8 cellular contexts compared by ENCODE assay signal in the genomic region with DNA sequence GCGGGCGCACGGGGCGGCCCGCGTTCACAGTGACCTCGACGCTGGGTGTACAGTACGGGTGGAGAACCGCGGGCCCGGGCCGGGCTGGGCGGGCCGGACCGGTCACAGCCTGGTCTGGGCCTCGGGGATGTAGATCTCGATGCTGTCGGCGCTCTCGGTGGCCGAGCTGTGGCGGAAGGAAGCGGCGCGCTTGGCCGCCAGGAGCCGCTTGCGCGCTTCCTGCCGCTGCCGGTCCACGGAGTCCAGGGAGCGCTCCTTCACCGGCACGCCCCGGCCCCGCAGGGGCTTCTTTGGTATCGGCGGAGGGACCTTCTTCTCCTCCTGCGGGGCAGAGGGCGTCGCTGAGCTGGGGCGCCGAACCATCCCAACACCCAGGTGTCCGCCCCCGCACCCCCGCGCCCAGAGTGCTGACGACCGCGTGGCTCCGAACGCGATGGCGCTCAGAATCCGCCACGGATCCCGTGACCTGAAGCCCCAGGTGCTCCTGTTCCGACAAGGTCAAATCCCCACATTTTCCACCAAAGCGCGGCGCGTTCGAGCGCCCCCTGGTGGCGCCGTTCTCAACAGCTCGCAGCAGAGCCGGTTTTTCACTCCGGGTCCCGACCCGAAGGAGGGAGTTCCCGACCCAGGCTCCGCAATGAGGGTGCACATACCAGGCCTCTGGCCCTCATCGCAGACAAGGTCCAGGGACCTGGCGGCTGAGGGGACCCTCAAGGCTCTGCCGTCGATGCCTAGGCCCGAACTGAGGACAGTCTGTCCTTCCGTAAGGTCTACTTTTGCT. TPM values are rescaled to one million over a fixed set of nuclear protein-coding genes. Genes with fewer than 3 reads are reported as not detected.
DNase-seq lines count a peak whose midpoint lies in the region; ATAC-seq, FAIRE-seq and TF ChIP-seq lines count a peak whose summit lies in the region.

No MANE protein-coding gene starts in this region.

- no peaks in the 10 kb centered on the region for H4K20me1 ChIP-seq in H9 (ENCODE audit: control insufficient read depth, insufficient read depth, insufficient read length)

- H4K8ac ChIP-seq in H9 (replicated peaks; ENCODE audit: insufficient read length, low read depth, low read length) = no peak overlapping the region

- no peak overlapping the region for H2BK5ac ChIP-seq in H9 (ENCODE audit: insufficient read length, low read length)

- H2AK5ac ChIP-seq in H9 (ENCODE audit: insufficient read length, low read length) = no peak overlapping the region

- H3T11ph ChIP-seq in H9 (ENCODE audit: low read length) = no peak overlapping the region

- no peak overlapping the region for H2BK15ac ChIP-seq in H9 (ENCODE audit: low read depth, low read length)

- H4K5ac ChIP-seq in H9 (ENCODE audit: insufficient read length, low read depth, low read length) = no peak overlapping the region

- H3K4me1 ChIP-seq in H9 (ENCODE audit: insufficient read depth, low read length) (no peaks in the 10 kb centered on the region), kidney (ENCODE audit: control insufficient read depth in 1 of 2, insufficient read depth in 1 of 2, low read depth in 1 of 2, low read length in 2 of 2) (peaks cover 0 to 2% of the 10 kb centered on the region in 2 donors)

- no peak overlapping the region for H3K18ac ChIP-seq in H9 (ENCODE audit: insufficient read length, low read depth, low read length)

- no peak overlapping the region for H2BK12ac ChIP-seq in H9 (ENCODE audit: insufficient read length, low read depth, low read length)

- H3K79me2 ChIP-seq in H9 (ENCODE audit: insufficient read depth, low read length) = no peaks in the 10 kb centered on the region

- no peak overlapping the region for H2BK20ac ChIP-seq in H9 (ENCODE audit: low read depth, low read length, poor library complexity, severe bottlenecking)

- H3K4me3 ChIP-seq in kidney (ENCODE audit: low read length in 2 of 2) = peak overlapping the region; percentile 56 to 79

- H3K23ac ChIP-seq in H9 (ENCODE audit: insufficient read length, low read depth, low read length) = no peak overlapping the region

- H3K9me3 ChIP-seq in H9 (ENCODE audit: control insufficient read depth, low read depth, low read length) (no peaks in the 10 kb centered on the region), kidney (ENCODE audit: control insufficient read depth in 1 of 2, low read length in 2 of 2) (no peaks in the 10 kb centered on the region)

- H3K36me3 Mint-ChIP-seq in H9 (ENCODE audit: insufficient read depth in 1 of 3, low read depth in 3 of 3) = no peaks in the 10 kb centered on the region; a peak in 2 of 7 replicates
- peaks cover 11% of the 10 kb centered on the region for H3K36me3 Mint-ChIP-seq in central memory CD8-positive, alpha-beta T cell (ENCODE audit: insufficient read depth)

- TF ChIP-seq CTCF in H9 (conservative IDR thresholded peaks at IDR 0.05) (peak; percentile 99), kidney (IDR thresholded peaks at IDR 0.05; ENCODE audit: borderline replicate concordance, extremely low read depth, insufficient read depth) (peak; percentile 92)

- H3K4ac ChIP-seq in H9 (ENCODE audit: low read depth, low read length) = no peak overlapping the region

- peaks cover 57% of the 10 kb centered on the region for H3K27me3 Mint-ChIP-seq in H9 (ENCODE audit: low read depth)
- peaks cover 4% of the 10 kb centered on the region for H3K27me3 Mint-ChIP-seq in central memory CD8-positive, alpha-beta T cell

- no peak overlapping the region for H3K9ac ChIP-seq in H9 (ENCODE audit: extremely low read depth, insufficient read length, low read length)
- H3K9ac ChIP-seq in kidney (ENCODE audit: low read length in 2 of 2) = peak overlapping the region; percentile 70 to 75

- WGBS in H9 (ENCODE audit: extremely low coverage, insufficient read length, low lambda C conversion rate) = no CpG with 5 or more reads among the region's 81 CpGs

- H3K14ac ChIP-seq in H9 (ENCODE audit: insufficient read depth, low read length) = peak overlapping the region; percentile 16

- ATAC-seq in activated CD4-positive, CD25-positive, alpha-beta regulatory T cell treated with anti-CD3 and anti-CD28 coated beads, Interleukin-2, amount 50 U/mL, for 24 hours = peak; percentile 81
- ATAC-seq in central memory CD8-positive, alpha-beta T cell (replicated peaks; ENCODE audit: extremely low read depth, poor library complexity, severe bottlenecking) = peak; percentile 79
- ATAC-seq in GM18861 (IDR thresholded peaks at IDR 0.05; ENCODE audit: unreplicated experiment) = no peak

- H3K79me1 ChIP-seq in H9 (ENCODE audit: insufficient read depth, low read depth, low read length, poor library complexity, severe bottlenecking) = no peaks in the 10 kb centered on the region

- H2BK120ac ChIP-seq in H9 (ENCODE audit: low read depth, low read length, poor library complexity, severe bottlenecking) = no peak overlapping the region

- no peak overlapping the region for H3K27ac ChIP-seq in H9 (ENCODE audit: insufficient read length, low read depth, low read length)
- H3K27ac ChIP-seq in kidney (ENCODE audit: low read depth in 2 of 2, low read length in 2 of 2) = peak overlapping the region; percentile 91 to 92

- intact Hi-C loops in kidney (cut with DNase I) = no loop called here

- DNase-seq in Daoy (ENCODE audit: low read depth) = peak; percentile 85
- DNase-seq in H9 = peak; percentile 87
- peak; percentile 68 for DNase-seq in NCI-H1092 (lab: John Stamatoyannopoulos, UW)
- DNase-seq in central memory CD8-positive, alpha-beta T cell (ENCODE audit: low spot score in 2 of 2) = peak; percentile 86 to 96
- peak; percentile 93 for DNase-seq in kidney
- peak; percentile 91 to 97 for DNase-seq in stimulated activated CD4-positive, alpha-beta T cell treated with anti-CD3 and anti-CD28 coated beads, Interleukin-15, amount 100 ng/mL, for 1 hour (ENCODE audit: low read depth in 1 of 2, low spot score in 1 of 2)

- no peaks in the 10 kb centered on the region for H3K36me3 ChIP-seq in kidney (ENCODE audit: control insufficient read depth in 1 of 2, insufficient read depth in 2 of 2, low read length in 2 of 2)

- no peak overlapping the region for H2AFZ ChIP-seq in H9 (ENCODE audit: low read length)

- H4K91ac ChIP-seq in H9 (ENCODE audit: insufficient read length, low read depth, low read length) = no peak overlapping the region

- no peaks in the 10 kb centered on the region for H3K27me3 ChIP-seq in H9 (ENCODE audit: insufficient read depth, low read length)

- peak overlapping the region; percentile 3 for H3K4me2 ChIP-seq in H9 (ENCODE audit: insufficient read depth, insufficient read length, low read length)

- H3K9me3 Mint-ChIP-seq in H9 = no peaks in the 10 kb centered on the region
- no peaks in the 10 kb centered on the region for H3K9me3 Mint-ChIP-seq in central memory CD8-positive, alpha-beta T cell

- H3K4me1 Mint-ChIP-seq in H9 = peaks cover 2 to 6% of the 10 kb centered on the region in 2 experiments; a peak in 2 of 4 replicates
- peaks cover 39% of the 10 kb centered on the region for H3K4me1 Mint-ChIP-seq in central memory CD8-positive, alpha-beta T cell

- peak overlapping the region; percentile 74 to 78 for H3K4me3 Mint-ChIP-seq in H9
- H3K4me3 Mint-ChIP-seq in central memory CD8-positive, alpha-beta T cell = peak overlapping the region; percentile 80

- no peak overlapping the region for H3K56ac ChIP-seq in H9 (ENCODE audit: insufficient read length, low read depth, low read length)

- no peak for FAIRE-seq in kidney (lab: Jason Lieb, UNC)

- H3K23me2 ChIP-seq in H9 (ENCODE audit: insufficient read length, low read depth, low read length, poor library complexity, severe bottlenecking) = no peaks in the 10 kb centered on the region

- no peak overlapping the region for H3K27ac Mint-ChIP-seq in H9
- peak overlapping the region; percentile 82 for H3K27ac Mint-ChIP-seq in central memory CD8-positive, alpha-beta T cell (ENCODE audit: low read depth)

RNA-seq across cellular contexts. Expression of gene SMIM12, which starts 6.6 kb away (rescaled TPM):
- 25.1 and 45.4 TPM in 2 replicates for total RNA-seq in Daoy (2014; rRNA removed; shearing (Covaris generic))
- total RNA-seq in H9 (2021) = 40.9 TPM in 2 replicates
- 49.2 TPM for total RNA-seq in kidney
- polyA plus RNA-seq in kidney (ENCODE audit: insufficient read depth, low read depth, low replicate concordance) = 85.9 TPM
